ENCODE assay signal across 12 cellular contexts in genomic region chr21:33703750-33704606, GRCh38.
DNase-seq lines count a peak whose midpoint lies in the region; ATAC-seq and TF ChIP-seq lines count a peak whose summit lies in the region.
"Had no signal": no experiment of that assay in that cellular context is flagged by ENCODE, and none has a peak within 500 bp of the region (broad histone marks: within the 10 kb centered on the region; RNA-seq: fewer than 3 reads in every experiment).

No MANE protein-coding gene starts in this region.

- H3K4me3 ChIP-seq in Caco-2 (ENCODE audit: low read depth, low read length), result no peak overlapping the region
- no peak overlapping the region for H3K4me3 ChIP-seq in IMR-90 (ENCODE audit: insufficient read depth, low read depth, low read length)
- H3K4me3 ChIP-seq in left ventricle myocardium inferior, result peak overlapping the region; percentile 40
- no peak overlapping the region for H3K4me3 ChIP-seq in ovary

- peak overlapping the region; percentile 23 for H2AK5ac ChIP-seq in IMR-90 (ENCODE audit: low read depth, low read length)

- H2BK20ac ChIP-seq in IMR-90 (ENCODE audit: low read depth, low read length), result 0 out of 2 replicates have a peak overlapping the region, but pooled peaks have one; percentile 21

- H3K4me2 ChIP-seq in IMR-90 (ENCODE audit: low read depth, low read length), result peak overlapping the region; percentile 73

- H3K9me3 ChIP-seq in Caco-2, result no peaks in the 10 kb centered on the region
- H3K9me3 ChIP-seq in IMR-90 (ENCODE audit: control insufficient read depth, insufficient read depth, low read length), result no peaks in the 10 kb centered on the region
- H3K9me3 ChIP-seq in left ventricle myocardium inferior (replicated peaks), result peaks cover 18% of the 10 kb centered on the region
- H3K9me3 ChIP-seq in ovary, result no peaks in the 10 kb centered on the region

- 0 out of 2 replicates have a peak overlapping the region, but pooled peaks have one; percentile 54 for H3K18ac ChIP-seq in IMR-90 (ENCODE audit: low read depth, low read length)

- H3K4me3 Mint-ChIP-seq in Caco-2 (ENCODE audit: unreplicated experiment) (no peak overlapping the region), natural killer cell (peak overlapping the region; percentile 81)
- H3K4me3 Mint-ChIP-seq: activated T-helper 17 cell treated with anti-CD3 and anti-CD28 coated beads, Interleukin-2, amount 50 U/mL, for 72 hours; naive B cell had no signal

- 0 out of 2 replicates have a peak overlapping the region, but pooled peaks have one; percentile 8 for H3K56ac ChIP-seq in IMR-90 (ENCODE audit: extremely low read depth, insufficient read depth, low read length)

- peak in 1 of 2 experiments; percentile 12 for DNase-seq in Caco-2
- DNase-seq in IMR-90, result peak; percentile 11
- no peak for DNase-seq in left ventricle myocardium inferior
- DNase-seq in natural killer cell, result no peak
- no peak for DNase-seq in LoVo (ENCODE audit: low spot score)
- no peak for DNase-seq in ovary
- DNase-seq in HK-2 (ENCODE audit: unreplicated experiment), result no peak
- DNase-seq: C1 segment of cervical spinal cord, naive B cell, NCI-H2081 had no signal

- H4K20me1 ChIP-seq in IMR-90 (ENCODE audit: insufficient read depth, low read length), result peaks cover 10% of the 10 kb centered on the region; the same call in 1 of the 2 replicates

- peak overlapping the region; percentile 54 for H2BK5ac ChIP-seq in IMR-90 (ENCODE audit: low read depth, low read length, poor library complexity, severe bottlenecking)

- intact Hi-C loops in Caco-2 (cut with micrococcal nuclease; ENCODE audit: unreplicated experiment), result no loop called here
- intact Hi-C loops in IMR-90 (cut with micrococcal nuclease), result no loop called here
- intact Hi-C loops in left ventricle myocardium inferior (cut with micrococcal nuclease), result no loop called here
- intact Hi-C loops in natural killer cell (cut with micrococcal nuclease), result no loop called here
- intact Hi-C loops in ovary (cut with DNase I), result loop anchor here in 1 of 4 donors (10.0 kb wide), 1 partner anchor 59 kb away; the partner anchor contains the start of genes CRYZL1 and ITSN1

- 0 out of 2 replicates have a peak overlapping the region, but pooled peaks have one; percentile 39 for H2BK120ac ChIP-seq in IMR-90 (ENCODE audit: low read depth, low read length)

- no peak for TF ChIP-seq RAD21 in IMR-90 (IDR thresholded peaks at IDR 0.05; ENCODE audit: low read length)

- H3K14ac ChIP-seq in IMR-90 (replicated peaks; ENCODE audit: low read depth, low read length), result peak overlapping the region; percentile 82

- H3K9me3 Mint-ChIP-seq in Caco-2 (ENCODE audit: unreplicated experiment) (no peaks in the 10 kb centered on the region), natural killer cell (no peaks in the 10 kb centered on the region)
- H3K9me3 Mint-ChIP-seq: activated T-helper 17 cell treated with anti-CD3 and anti-CD28 coated beads, Interleukin-2, amount 50 U/mL, for 72 hours had no signal

- peaks cover 7% of the 10 kb centered on the region; the same call in 1 of the 2 replicates for H3K9me1 ChIP-seq in IMR-90 (ENCODE audit: insufficient read depth, low read length)

- peaks cover 9% of the 10 kb centered on the region for H3K36me3 Mint-ChIP-seq in Caco-2 (ENCODE audit: insufficient read depth, unreplicated experiment)
- no peaks in the 10 kb centered on the region for H3K36me3 Mint-ChIP-seq in natural killer cell

- H2AK9ac ChIP-seq in IMR-90 (replicated peaks; ENCODE audit: low read depth, low read length, poor library complexity), result peak overlapping the region; percentile 57

- H3K4me1 Mint-ChIP-seq in Caco-2 (ENCODE audit: low read depth, unreplicated experiment) (peaks cover 13% of the 10 kb centered on the region), natural killer cell (peaks cover 14 to 15% of the 10 kb centered on the region in 2 donors)
- H3K4me1 Mint-ChIP-seq: activated T-helper 17 cell treated with anti-CD3 and anti-CD28 coated beads, Interleukin-2, amount 50 U/mL, for 72 hours; naive B cell had no signal

- BruUV-seq in Caco-2 (replicated peaks; lab: Mats Ljungman, UMichigan) (no TSS peak), IMR-90 (replicated peaks; lab: Mats Ljungman, UMichigan) (no TSS peak)

- POLR2A ChIA-PET in Caco-2 (lab: Charles Lee), result interaction anchor here (0.6 to 0.7 kb wide), 2 partner anchors 21 to 233 kb away, joined by 3 read pairs; no protein-coding TSS in a partner anchor
- POLR2A ChIA-PET in IMR-90 (lab: Charles Lee; ENCODE audit: unreplicated experiment), result no interaction called here

- H3K27ac Mint-ChIP-seq in Caco-2 (ENCODE audit: unreplicated experiment) (peak overlapping the region; percentile 85), natural killer cell (peak overlapping the region; percentile 89 to 93)
- H3K27ac Mint-ChIP-seq: activated T-helper 17 cell treated with anti-CD3 and anti-CD28 coated beads, Interleukin-2, amount 50 U/mL, for 72 hours had no signal

- peak overlapping the region; percentile 21 for H3K9ac ChIP-seq in IMR-90 (ENCODE audit: low read depth, low read length)

- TF ChIP-seq POLR2A in IMR-90 (IDR thresholded peaks at IDR 0.05; ENCODE audit: low read depth, low read length), result no peak
- TF ChIP-seq POLR2A in ovary (IDR thresholded peaks at IDR 0.05), result no peak

- H3K79me1 ChIP-seq in IMR-90 (ENCODE audit: low read depth in 1 of 2, low read length in 2 of 2), result peaks cover 14 to 63% of the 10 kb centered on the region in 2 experiments

- H3K36me3 ChIP-seq in Caco-2 (ENCODE audit: control insufficient read depth, insufficient read depth, low read length), result no peaks in the 10 kb centered on the region
- H3K36me3 ChIP-seq in IMR-90 (ENCODE audit: control insufficient read depth, insufficient read depth, low read length), result no peaks in the 10 kb centered on the region
- H3K36me3 ChIP-seq in left ventricle myocardium inferior, result no peaks in the 10 kb centered on the region
- no peaks in the 10 kb centered on the region for H3K36me3 ChIP-seq in ovary

- H3K23ac ChIP-seq in IMR-90 (ENCODE audit: low read depth, low read length), result peak overlapping the region; percentile 63; the same call in 1 of the 2 replicates

- 83% methylated on average over 1 of the region's 10 CpGs; no CpG with 5 or more reads in 1 of the 2 experiments for WGBS in IMR-90 (ENCODE audit: extremely low coverage in 2 of 2, insufficient read length in 1 of 2), 2 experiments
- WGBS in ovary, 3 donors, result 62 to 68% (median 66%) methylated on average over 10 of the region's 10 CpGs

- in situ Hi-C loops in IMR-90 (cut with MboI; ENCODE audit: low sequenced_read_pairs), result no loop called here

- H4K5ac ChIP-seq in IMR-90 (ENCODE audit: low read depth, low read length), result peak overlapping the region; percentile 33

- peak; percentile 32; the same call in 1 of the 2 replicates for ATAC-seq in IMR-90 (ENCODE audit: low read depth)
- ATAC-seq in natural killer cell, result peak; percentile 64 to 81 (median 78)
- no peak for ATAC-seq in GM19351 (IDR thresholded peaks at IDR 0.05; ENCODE audit: unreplicated experiment)
- ATAC-seq: activated T-helper 17 cell treated with anti-CD3 and anti-CD28 coated beads, Interleukin-2, amount 50 U/mL, for 72 hours had no signal

- TF ChIP-seq CTCF in Caco-2 (IDR thresholded peaks at IDR 0.05; ENCODE audit: insufficient read depth in 1 of 2, low read depth in 1 of 2, low read length in 1 of 2, severe bottlenecking in 1 of 2, unreplicated experiment in 1 of 2), result no peak
- no peak for TF ChIP-seq CTCF in IMR-90 (conservative IDR thresholded peaks at IDR 0.05; ENCODE audit: low read depth, low read length)
- no peak for TF ChIP-seq CTCF in left ventricle myocardium inferior (IDR thresholded peaks at IDR 0.05; ENCODE audit: borderline replicate concordance)
- no peak for TF ChIP-seq CTCF in natural killer cell (IDR thresholded peaks at IDR 0.05)
- no peak for TF ChIP-seq CTCF in ovary (IDR thresholded peaks at IDR 0.05)

- H3K4ac ChIP-seq in IMR-90 (ENCODE audit: low read depth, low read length), result peak overlapping the region; percentile 78

- peak overlapping the region; percentile 27; the same call in 1 of the 2 replicates for H4K91ac ChIP-seq in IMR-90 (ENCODE audit: insufficient read depth, low read depth, low read length)

- H3K27me3 Mint-ChIP-seq in Caco-2 (ENCODE audit: insufficient read depth, unreplicated experiment) (no peaks in the 10 kb centered on the region), natural killer cell (ENCODE audit: low read depth in 2 of 2) (no peaks in the 10 kb centered on the region)
- H3K27me3 Mint-ChIP-seq: activated T-helper 17 cell treated with anti-CD3 and anti-CD28 coated beads, Interleukin-2, amount 50 U/mL, for 72 hours had no signal

- no peak for TF ChIP-seq EP300 in ovary (IDR thresholded peaks at IDR 0.05)

- peak overlapping the region; percentile 57 to 75 for H4K8ac ChIP-seq in IMR-90 (ENCODE audit: low read depth in 2 of 2, low read length in 2 of 2)

- H2BK15ac ChIP-seq in IMR-90 (ENCODE audit: low read depth, low read length), result peak overlapping the region; percentile 80

- H3K4me1 ChIP-seq in Caco-2 (peaks cover 14% of the 10 kb centered on the region), IMR-90 (ENCODE audit: control insufficient read depth, insufficient read depth, low read length) (peaks cover 9% of the 10 kb centered on the region), left ventricle myocardium inferior (peaks cover 21% of the 10 kb centered on the region), ovary (ENCODE audit: insufficient read depth) (peaks cover 4% of the 10 kb centered on the region)

- peak overlapping the region; percentile 42; the same call in 1 of the 2 replicates for H3K27ac ChIP-seq in IMR-90 (ENCODE audit: insufficient read depth, low read length)
- H3K27ac ChIP-seq in left ventricle myocardium inferior (replicated peaks), result peak overlapping the region; percentile 37
- H3K27ac ChIP-seq in ovary, result no peak overlapping the region

- H2AFZ ChIP-seq in IMR-90 (replicated peaks; ENCODE audit: low read length, poor library complexity), result peak overlapping the region; percentile 59

- dilution Hi-C loops in IMR-90 (cut with HindIII; ENCODE audit: low sequenced_read_pairs, unreplicated experiment), result no loop called here

- CTCF ChIA-PET in Caco-2 (lab: Charles Lee), result interaction anchor here (0.5 to 0.7 kb wide), 2 partner anchors 28 to 140 kb away, joined by 4 to 5 read pairs; no protein-coding TSS in a partner anchor
- CTCF ChIA-PET in IMR-90 (lab: Yijun Ruan, JAX), result interaction anchor here (0.6 to 1.1 kb wide), 4 partner anchors 26 to 197 kb away, joined by 3 to 10 read pairs (median 3); no protein-coding TSS in a partner anchor

- no peaks in the 10 kb centered on the region for H3K27me3 ChIP-seq in Caco-2 (replicated peaks; ENCODE audit: control insufficient read depth, insufficient read depth, low read length)
- H3K27me3 ChIP-seq in IMR-90 (ENCODE audit: control insufficient read depth, insufficient read depth, low read length), result no peaks in the 10 kb centered on the region
- H3K27me3 ChIP-seq in left ventricle myocardium inferior (ENCODE audit: low read depth), result no peaks in the 10 kb centered on the region
- H3K27me3 ChIP-seq in ovary, result no peaks in the 10 kb centered on the region

TF ChIP-seq in IMR-90, 13 proteins besides CTCF, POLR2A, EP300 and RAD21 (continues in another document):
- no peak for TF ChIP-seq MXI1 (IDR thresholded peaks at IDR 0.05; ENCODE audit: borderline replicate concordance, low read depth, low read length)

Comparison
In these comparisons a context has a peak if more than half of its experiments do, and no peak if none do; other contexts are left out.
1. H3K27ac ChIP-seq: peak in IMR-90 (single experiment) and left ventricle myocardium inferior (single experiment); none in ovary (0 of 2).